ENCODE assay signal across 27 cellular contexts in genomic region chr4:94669672-94670664, GRCh38.
A peak's percentile ranks its signal among the peaks of the same experiment; 100 is the strongest.
DNase-seq lines count a peak whose midpoint lies in the region; ATAC-seq and TF ChIP-seq lines count a peak whose summit lies in the region.
"Had no signal": no experiment of that assay in that cellular context is flagged by ENCODE, and none has a peak within 500 bp of the region (broad histone marks: within the 10 kb centered on the region; RNA-seq: fewer than 3 reads in every experiment).

No MANE protein-coding gene starts in this region.

- H3K4me3 Mint-ChIP-seq in progenitor cell of endocrine pancreas (ENCODE audit: low read depth) (no peak overlapping the region), natural killer cell (no peak overlapping the region)
- H3K4me3 Mint-ChIP-seq in stimulated activated naive B cell treated with anti-CD40 and anti-IgM and Interleukin-4, amounts not matched to agents 10 μg/mL and 1 μg/mL and 100 μg/mL, for 72 hours, result no peak overlapping the region
- no peak overlapping the region for H3K4me3 Mint-ChIP-seq in activated CD8-positive, alpha-beta T cell treated with anti-CD3 and anti-CD28 coated beads for 36 hours
- H3K4me3 Mint-ChIP-seq: activated CD4-positive, alpha-beta memory T cell treated with anti-CD3 and anti-CD28 coated beads, Interleukin-2, amount 10 ng/mL, durations not matched to agents 7 days and 5 days; activated naive CD8-positive, alpha-beta T cell treated with anti-CD3 and anti-CD28 coated beads, Interleukin-2, amount 50 U/mL, for 24 hours; dendritic cell treated with granulocyte-macrophage colony-stimulating factor and Interleukin-4, amounts not matched to agents 40 ng/mL and 50 ng/mL, for 4 days had no signal

- H3K27me3 Mint-ChIP-seq in progenitor cell of endocrine pancreas (no peaks in the 10 kb centered on the region), natural killer cell (ENCODE audit: low read depth in 2 of 2) (no peaks in the 10 kb centered on the region)
- H3K27me3 Mint-ChIP-seq in stimulated activated naive B cell treated with anti-CD40 and anti-IgM and Interleukin-4, amounts not matched to agents 10 μg/mL and 1 μg/mL and 100 μg/mL, for 72 hours, result no peaks in the 10 kb centered on the region
- no peaks in the 10 kb centered on the region for H3K27me3 Mint-ChIP-seq in activated CD8-positive, alpha-beta T cell treated with anti-CD3 and anti-CD28 coated beads for 36 hours
- H3K27me3 Mint-ChIP-seq: activated CD4-positive, alpha-beta memory T cell treated with anti-CD3 and anti-CD28 coated beads, Interleukin-2, amount 10 ng/mL, durations not matched to agents 7 days and 5 days; activated naive CD8-positive, alpha-beta T cell treated with anti-CD3 and anti-CD28 coated beads, Interleukin-2, amount 50 U/mL, for 24 hours; dendritic cell treated with granulocyte-macrophage colony-stimulating factor and Interleukin-4, amounts not matched to agents 40 ng/mL and 50 ng/mL, for 4 days had no signal

- peak; percentile 77 for ATAC-seq in PC-3
- no peak for ATAC-seq in natural killer cell
- no peak for ATAC-seq in stimulated activated naive B cell treated with anti-CD40 and anti-IgM and Interleukin-4, amounts not matched to agents 10 μg/mL and 1 μg/mL and 100 μg/mL, for 72 hours (replicated peaks)
- no peak for ATAC-seq in activated CD8-positive, alpha-beta T cell treated with anti-CD3 and anti-CD28 coated beads for 36 hours
- ATAC-seq: activated naive CD8-positive, alpha-beta T cell treated with anti-CD3 and anti-CD28 coated beads, Interleukin-2, amount 50 U/mL, for 24 hours; lower lobe of right lung; upper lobe of right lung had no signal

- intact Hi-C loops in PC-3 (cut with micrococcal nuclease) (no loop called here), natural killer cell (cut with micrococcal nuclease) (no loop called here)
- intact Hi-C loops in activated CD8-positive, alpha-beta T cell treated with anti-CD3 and anti-CD28 coated beads for 36 hours (cut with micrococcal nuclease), result no loop called here

- CTCF ChIA-PET in PC-3 (lab: Charles Lee), result interaction anchor here (0.6 kb wide), 1 partner anchor 28 kb away, joined by 4 read pairs; no protein-coding TSS in a partner anchor
- CTCF ChIA-PET in activated CD8-positive, alpha-beta T cell treated with anti-CD3 and anti-CD28 coated beads for 36 hours (lab: Charles Lee), result no interaction called here

- H2AFZ ChIP-seq in PC-3 (ENCODE audit: low read length), result no peak overlapping the region

- H3K9me2 ChIP-seq in PC-3 (replicated peaks; ENCODE audit: low read length), result no peaks in the 10 kb centered on the region

- BruUV-seq in PC-3 (replicated peaks; lab: Mats Ljungman, UMichigan), result TSS peak; percentile 46

- no peaks in the 10 kb centered on the region for H3K36me3 ChIP-seq in PC-3 (ENCODE audit: low read depth, low read length)

- no peaks in the 10 kb centered on the region for H3K27me3 ChIP-seq in PC-3 (ENCODE audit: low read length)
- H3K27me3 ChIP-seq: BE2C, brain microvascular endothelial cell, right atrium auricular region, upper lobe of right lung had no signal

- H3K4me2 ChIP-seq in PC-3 (ENCODE audit: low read length), result 0 out of 2 replicates have a peak overlapping the region, but pooled peaks have one; percentile 36

- POLR2A ChIA-PET in PC-3 (lab: Charles Lee; ENCODE audit: unreplicated experiment), result no interaction called here
- POLR2A ChIA-PET in activated CD8-positive, alpha-beta T cell treated with anti-CD3 and anti-CD28 coated beads for 36 hours (lab: Charles Lee), result no interaction called here

- peak overlapping the region; percentile 53; the same call in 1 of the 2 replicates for H3K9ac ChIP-seq in PC-3 (ENCODE audit: low read length)

- no peaks in the 10 kb centered on the region for H3K79me2 ChIP-seq in PC-3 (ENCODE audit: low read length)

- H3K36me3 Mint-ChIP-seq in progenitor cell of endocrine pancreas (ENCODE audit: insufficient read depth) (peaks cover 3% of the 10 kb centered on the region), natural killer cell (peaks cover 6% of the 10 kb centered on the region)
- no peaks in the 10 kb centered on the region for H3K36me3 Mint-ChIP-seq in stimulated activated naive B cell treated with anti-CD40 and anti-IgM and Interleukin-4, amounts not matched to agents 10 μg/mL and 1 μg/mL and 100 μg/mL, for 72 hours
- no peaks in the 10 kb centered on the region for H3K36me3 Mint-ChIP-seq in activated CD8-positive, alpha-beta T cell treated with anti-CD3 and anti-CD28 coated beads for 36 hours (ENCODE audit: low read depth)

- H3K4me1 ChIP-seq in PC-3 (ENCODE audit: insufficient read depth, low read length), result peaks cover 14% of the 10 kb centered on the region
- H3K4me1 ChIP-seq: lower lobe of right lung, right atrium auricular region, upper lobe of right lung had no signal

- peak; percentile 46 for DNase-seq in SIG-M5 treated with dmso at 0.1 percent for 504 hours (lab: John Stamatoyannopoulos, UW; ENCODE audit: unreplicated experiment)
- no peak for DNase-seq in SIG-M5 (lab: John Stamatoyannopoulos, UW)
- peak; percentile 52 for DNase-seq in PC-3
- peak; percentile 15 for DNase-seq in fibroblast of mammary gland (ENCODE audit: low read depth)
- DNase-seq in progenitor cell of endocrine pancreas (ENCODE audit: low spot score, unreplicated experiment), result no peak
- DNase-seq in natural killer cell, result no peak
- DNase-seq in stimulated activated naive B cell treated with anti-CD40 and anti-IgM and Interleukin-4, amounts not matched to agents 10 μg/mL and 1 μg/mL and 100 μg/mL, for 72 hours, result no peak
- no peak for DNase-seq in activated CD8-positive, alpha-beta T cell treated with anti-CD3 and anti-CD28 coated beads for 36 hours
- DNase-seq: activated CD4-positive, alpha-beta memory T cell treated with anti-CD3 and anti-CD28 coated beads, Interleukin-2, amount 10 ng/mL, durations not matched to agents 7 days and 5 days; activated gamma-delta T cell; activated naive CD8-positive, alpha-beta T cell treated with anti-CD3 and anti-CD28 coated beads, Interleukin-2, amount 50 U/mL, for 24 hours; activated T-cell treated with anti-CD3 and anti-CD28 coated beads for 4 hours; BE2C; brain microvascular endothelial cell; COR-L47; foreskin fibroblast; IMR-90; lower lobe of right lung; NCI-H1436; NCI-H2171; NCI-H526; nucleus accumbens; T-helper 9 cell; upper lobe of right lung had no signal

- H3K4me1 Mint-ChIP-seq in progenitor cell of endocrine pancreas (ENCODE audit: low read depth) (peaks cover 51% of the 10 kb centered on the region), natural killer cell (no peaks in the 10 kb centered on the region)
- no peaks in the 10 kb centered on the region for H3K4me1 Mint-ChIP-seq in stimulated activated naive B cell treated with anti-CD40 and anti-IgM and Interleukin-4, amounts not matched to agents 10 μg/mL and 1 μg/mL and 100 μg/mL, for 72 hours
- H3K4me1 Mint-ChIP-seq in activated CD8-positive, alpha-beta T cell treated with anti-CD3 and anti-CD28 coated beads for 36 hours (ENCODE audit: low read depth), result no peaks in the 10 kb centered on the region
- H3K4me1 Mint-ChIP-seq: activated CD4-positive, alpha-beta memory T cell treated with anti-CD3 and anti-CD28 coated beads, Interleukin-2, amount 10 ng/mL, durations not matched to agents 7 days and 5 days; activated naive CD8-positive, alpha-beta T cell treated with anti-CD3 and anti-CD28 coated beads, Interleukin-2, amount 50 U/mL, for 24 hours had no signal

- peak overlapping the region; percentile 63 for H3K27ac ChIP-seq in PC-3 (ENCODE audit: low read length)
- H3K27ac ChIP-seq: brain microvascular endothelial cell, lower lobe of right lung, right atrium auricular region, RWPE1, upper lobe of right lung had no signal

- H3K4me3 ChIP-seq in PC-3 (ENCODE audit: low read length) (no peak overlapping the region), fibroblast of mammary gland (ENCODE audit: control insufficient read depth, low read depth, low read length) (no peak overlapping the region)
- H3K4me3 ChIP-seq: lower lobe of right lung, right atrium auricular region, upper lobe of right lung had no signal

- H3F3A ChIP-seq in PC-3 (ENCODE audit: low read length, unreplicated experiment), result no peaks in the 10 kb centered on the region

- H4K20me1 ChIP-seq in PC-3 (ENCODE audit: low read length), result no peaks in the 10 kb centered on the region

- H3K27ac Mint-ChIP-seq in progenitor cell of endocrine pancreas (peak overlapping the region; percentile 12), natural killer cell (no peak overlapping the region)
- no peak overlapping the region for H3K27ac Mint-ChIP-seq in stimulated activated naive B cell treated with anti-CD40 and anti-IgM and Interleukin-4, amounts not matched to agents 10 μg/mL and 1 μg/mL and 100 μg/mL, for 72 hours
- no peak overlapping the region for H3K27ac Mint-ChIP-seq in activated CD8-positive, alpha-beta T cell treated with anti-CD3 and anti-CD28 coated beads for 36 hours
- H3K27ac Mint-ChIP-seq: activated CD4-positive, alpha-beta memory T cell treated with anti-CD3 and anti-CD28 coated beads, Interleukin-2, amount 10 ng/mL, durations not matched to agents 7 days and 5 days; activated naive CD8-positive, alpha-beta T cell treated with anti-CD3 and anti-CD28 coated beads, Interleukin-2, amount 50 U/mL, for 24 hours; dendritic cell treated with granulocyte-macrophage colony-stimulating factor and Interleukin-4, amounts not matched to agents 40 ng/mL and 50 ng/mL, for 4 days had no signal

- no peak for TF ChIP-seq CTCF in PC-3 (conservative IDR thresholded peaks at IDR 0.05; ENCODE audit: low read depth, low read length)
- TF ChIP-seq CTCF in fibroblast of mammary gland (conservative IDR thresholded peaks at IDR 0.05; ENCODE audit: control insufficient read depth, insufficient read depth, low read depth, low read length), result no peak
- no peak for TF ChIP-seq CTCF in progenitor cell of endocrine pancreas (IDR thresholded peaks at IDR 0.05; ENCODE audit: unreplicated experiment)
- no peak for TF ChIP-seq CTCF in natural killer cell (IDR thresholded peaks at IDR 0.05)
- no peak for TF ChIP-seq CTCF in activated CD8-positive, alpha-beta T cell treated with anti-CD3 and anti-CD28 coated beads for 36 hours (IDR thresholded peaks at IDR 0.05)

- H3K9me3 ChIP-seq in PC-3 (ENCODE audit: low read length), result no peaks in the 10 kb centered on the region
- H3K9me3 ChIP-seq: BE2C, lower lobe of right lung, right atrium auricular region, upper lobe of right lung had no signal

- H3K9me3 Mint-ChIP-seq in progenitor cell of endocrine pancreas (ENCODE audit: low read depth) (no peaks in the 10 kb centered on the region), natural killer cell (no peaks in the 10 kb centered on the region)
- H3K9me3 Mint-ChIP-seq in stimulated activated naive B cell treated with anti-CD40 and anti-IgM and Interleukin-4, amounts not matched to agents 10 μg/mL and 1 μg/mL and 100 μg/mL, for 72 hours, result no peaks in the 10 kb centered on the region
- no peaks in the 10 kb centered on the region for H3K9me3 Mint-ChIP-seq in activated CD8-positive, alpha-beta T cell treated with anti-CD3 and anti-CD28 coated beads for 36 hours
- H3K9me3 Mint-ChIP-seq: activated CD4-positive, alpha-beta memory T cell treated with anti-CD3 and anti-CD28 coated beads, Interleukin-2, amount 10 ng/mL, durations not matched to agents 7 days and 5 days; activated naive CD8-positive, alpha-beta T cell treated with anti-CD3 and anti-CD28 coated beads, Interleukin-2, amount 50 U/mL, for 24 hours; dendritic cell treated with granulocyte-macrophage colony-stimulating factor and Interleukin-4, amounts not matched to agents 40 ng/mL and 50 ng/mL, for 4 days had no signal

Comparison
In these comparisons a context has a peak if more than half of its experiments do, and no peak if none do; other contexts are left out.
1. DNase-seq: peak in SIG-M5 treated with dmso at 0.1 percent for 504 hours (single experiment), PC-3 (single experiment) and fibroblast of mammary gland (single experiment); none in SIG-M5 (single experiment), progenitor cell of endocrine pancreas (single experiment), natural killer cell (single experiment), stimulated activated naive B cell treated with anti-CD40 and anti-IgM and Interleukin-4, amounts not matched to agents 10 μg/mL and 1 μg/mL and 100 μg/mL, for 72 hours (single experiment) and activated CD8-positive, alpha-beta T cell treated with anti-CD3 and anti-CD28 coated beads for 36 hours (single experiment).